ENCODE assay signal across 8 cellular contexts in the genomic region with DNA sequence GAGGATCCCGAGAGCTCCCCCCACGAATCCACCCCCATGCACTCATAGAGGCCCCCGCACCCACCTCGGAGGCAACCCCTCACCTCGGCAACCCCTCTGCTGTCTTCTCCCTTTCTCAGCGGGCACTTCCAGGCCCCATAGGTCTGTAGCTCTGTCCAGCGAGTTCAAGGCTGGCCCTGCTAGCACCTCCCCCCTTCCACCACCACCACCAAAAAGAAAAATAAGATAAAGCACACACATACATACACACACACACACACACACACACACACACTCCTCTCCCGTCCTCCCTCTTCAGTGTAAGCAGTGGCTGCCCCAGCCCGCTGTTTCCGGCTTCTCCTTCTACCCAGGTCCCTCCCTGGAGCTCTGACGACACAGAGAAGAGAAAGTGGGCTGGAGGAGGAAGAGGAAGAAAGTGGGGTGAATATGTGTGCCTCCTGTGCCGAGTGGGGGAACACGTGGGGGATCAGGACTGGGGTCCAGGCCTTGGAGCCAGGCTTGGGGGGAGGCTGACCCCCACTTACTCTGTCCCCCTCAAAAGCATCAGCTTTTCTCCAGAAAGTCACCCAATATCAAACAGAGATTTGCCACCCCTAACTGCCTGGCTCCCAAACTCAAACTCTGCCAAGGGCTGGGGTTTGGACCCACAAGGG. TPM values are rescaled to one million over a fixed set of nuclear protein-coding genes. Genes with fewer than 3 reads are reported as not detected.
DNase-seq lines count a peak whose midpoint lies in the region; ATAC-seq and TF ChIP-seq lines count a peak whose summit lies in the region.

A gene with protein sequence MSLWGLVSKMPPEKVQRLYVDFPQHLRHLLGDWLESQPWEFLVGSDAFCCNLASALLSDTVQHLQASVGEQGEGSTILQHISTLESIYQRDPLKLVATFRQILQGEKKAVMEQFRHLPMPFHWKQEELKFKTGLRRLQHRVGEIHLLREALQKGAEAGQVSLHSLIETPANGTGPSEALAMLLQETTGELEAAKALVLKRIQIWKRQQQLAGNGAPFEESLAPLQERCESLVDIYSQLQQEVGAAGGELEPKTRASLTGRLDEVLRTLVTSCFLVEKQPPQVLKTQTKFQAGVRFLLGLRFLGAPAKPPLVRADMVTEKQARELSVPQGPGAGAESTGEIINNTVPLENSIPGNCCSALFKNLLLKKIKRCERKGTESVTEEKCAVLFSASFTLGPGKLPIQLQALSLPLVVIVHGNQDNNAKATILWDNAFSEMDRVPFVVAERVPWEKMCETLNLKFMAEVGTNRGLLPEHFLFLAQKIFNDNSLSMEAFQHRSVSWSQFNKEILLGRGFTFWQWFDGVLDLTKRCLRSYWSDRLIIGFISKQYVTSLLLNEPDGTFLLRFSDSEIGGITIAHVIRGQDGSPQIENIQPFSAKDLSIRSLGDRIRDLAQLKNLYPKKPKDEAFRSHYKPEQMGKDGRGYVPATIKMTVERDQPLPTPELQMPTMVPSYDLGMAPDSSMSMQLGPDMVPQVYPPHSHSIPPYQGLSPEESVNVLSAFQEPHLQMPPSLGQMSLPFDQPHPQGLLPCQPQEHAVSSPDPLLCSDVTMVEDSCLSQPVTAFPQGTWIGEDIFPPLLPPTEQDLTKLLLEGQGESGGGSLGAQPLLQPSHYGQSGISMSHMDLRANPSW (minus strand): TSS at position 317 of the 653 bp plus-strand sequence. CDS start 3,084 bp downstream, outside the sequence.

- peak; percentile 92 for DNase-seq in CD14-positive monocyte (ENCODE audit: low spot score)
- peak; percentile 51 for DNase-seq in HS-27A (ENCODE audit: low read depth)
- DNase-seq in SW480 (ENCODE audit: low spot score), result peak; percentile 53
- peak; percentile 82 for DNase-seq in left ventricle myocardium superior
- DNase-seq in retina, result peak; percentile 78
- DNase-seq in cerebellar cortex (ENCODE audit: low spot score), result no peak

- no peak for TF ChIP-seq CTCF in CD14-positive monocyte (IDR thresholded peaks at IDR 0.05)

- WGBS in adipose tissue, 3 donors, result 0 to 2% (median 1%) methylated on average over 8 to 13 of the region's 13 CpGs

- H3K4me3 Mint-ChIP-seq in CD14-positive monocyte, result peak within 1 kb of the TSS; percentile 98 to 99

- H3K9me3 Mint-ChIP-seq in CD14-positive monocyte, result no peaks in the 10 kb centered on the region

- ATAC-seq in GM19397 (IDR thresholded peaks at IDR 0.05; ENCODE audit: unreplicated experiment) (peak; percentile 50), left ventricle myocardium superior (peak; percentile 79)

- H3K27me3 Mint-ChIP-seq in CD14-positive monocyte (ENCODE audit: low read depth in 3 of 3), result peaks cover 0 to 5% (median 1%) of the 10 kb centered on the region in 3 donors

- H3K36me3 Mint-ChIP-seq in CD14-positive monocyte, result peaks cover 22 to 26% of the 10 kb centered on the region in 2 donors

- peaks cover 56% of the 10 kb centered on the region for H3K4me1 Mint-ChIP-seq in CD14-positive monocyte

- intact Hi-C loops in CD14-positive monocyte (cut with micrococcal nuclease), result loop anchor here (5.0 kb wide), 2 partner anchors 34 to 39 kb away; partner anchors contain the start of gene NEMP1 (in 1 of the 2)
- intact Hi-C loops in left ventricle myocardium superior (cut with micrococcal nuclease), result no loop called here

- H3K27ac ChIP-seq in adipose tissue (ENCODE audit: low read depth, low read length), result peak within 1 kb of the TSS; percentile 94

- H3K27ac Mint-ChIP-seq in CD14-positive monocyte, result peak within 1 kb of the TSS; percentile 95 to 100 (median 99)

RNA-seq across cellular contexts. Expression of the gene that starts here (rescaled TPM):
- polyA plus RNA-seq in CD14-positive monocyte (100 to 1,000 TPM; 132 to 154 TPM), adipose tissue (100 to 1,000 TPM in 2 of 3 donors, 10 to 100 TPM in 1; 57.2 to 170 (median 120) TPM)
- total RNA-seq in left ventricle myocardium superior, result 46.1 TPM
